12 cellular contexts compared by ENCODE assay signal in the genomic region with DNA sequence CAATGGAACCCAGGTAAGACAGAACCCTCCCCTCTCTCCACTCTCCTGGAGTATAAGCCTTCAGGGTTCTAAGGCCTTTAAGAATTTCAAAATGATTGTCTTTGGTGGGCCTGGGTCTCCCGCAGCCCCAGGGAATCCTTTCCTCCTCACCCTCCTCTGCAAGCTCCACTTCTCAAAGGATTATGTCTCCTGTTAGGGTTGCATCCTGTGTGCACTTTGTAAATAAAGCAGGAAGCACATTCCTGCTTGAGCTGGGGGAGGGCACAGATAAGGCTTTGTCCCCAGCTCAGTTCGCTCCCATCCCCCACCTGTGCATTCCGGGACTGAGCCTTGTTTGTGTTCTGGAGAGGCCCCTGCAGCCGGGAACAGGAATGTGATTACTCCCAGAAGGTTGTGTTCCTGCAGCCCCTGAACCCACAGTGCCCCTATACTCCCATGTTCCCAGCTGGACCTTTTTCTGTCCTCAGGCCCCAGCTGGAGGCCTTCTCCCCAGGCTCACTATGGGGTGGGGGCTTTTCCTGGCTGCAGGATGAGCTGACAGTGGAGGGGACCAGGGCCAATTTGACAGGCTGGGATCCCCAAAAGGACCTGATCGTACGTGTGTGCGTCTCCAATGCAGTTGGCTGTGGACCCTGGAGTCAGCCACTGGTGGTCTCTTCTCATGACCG. TPM values are rescaled to one million over a fixed set of nuclear protein-coding genes. Genes with fewer than 3 reads are reported as not detected.
DNase-seq lines count a peak whose midpoint lies in the region; ATAC-seq and TF ChIP-seq lines count a peak whose summit lies in the region.
"Had no signal": no experiment of that assay in that cellular context is flagged by ENCODE, and none has a peak within 500 bp of the region (broad histone marks: within the 10 kb centered on the region; RNA-seq: fewer than 3 reads in every experiment).

No MANE protein-coding gene starts in this region.

- no peaks in the 10 kb centered on the region for H3K27me3 Mint-ChIP-seq in Calu3 (ENCODE audit: unreplicated experiment)

- BruUV-seq in Calu3 (replicated peaks; lab: Mats Ljungman, UMichigan) = no TSS peak

- H3K27ac ChIP-seq in SK-N-MC = peak overlapping the region; percentile 15; the same call in 1 of the 2 replicates
- H3K27ac ChIP-seq in ascending aorta = no peak overlapping the region

- TF ChIP-seq CTCF in Calu3 (IDR thresholded peaks at IDR 0.05; ENCODE audit: unreplicated experiment) (no peak), ascending aorta (IDR thresholded peaks at IDR 0.05) (no peak)

- no peaks in the 10 kb centered on the region for H3K4me1 ChIP-seq in ascending aorta

- H3K9ac ChIP-seq in SK-N-MC (ENCODE audit: insufficient read length) = no peak overlapping the region

- intact Hi-C loops in Calu3 (cut with micrococcal nuclease; ENCODE audit: unreplicated experiment) = no loop called here
- intact Hi-C loops in left ventricle myocardium superior (cut with micrococcal nuclease) = no loop called here
- intact Hi-C loops in ascending aorta (cut with DNase I) = no loop called here

- H3K9me3 ChIP-seq in SK-N-MC (ENCODE audit: low read depth, low read length) (no peaks in the 10 kb centered on the region), ascending aorta (no peaks in the 10 kb centered on the region)
- H3K9me3 ChIP-seq: gastroesophageal sphincter had no signal

- H3K9me3 Mint-ChIP-seq in Calu3 (ENCODE audit: low read depth, unreplicated experiment) = no peaks in the 10 kb centered on the region
- H3K9me3 Mint-ChIP-seq: activated naive CD8-positive, alpha-beta T cell treated with anti-CD3 and anti-CD28 coated beads, Interleukin-2, amount 50 U/mL, for 24 hours had no signal

- ATAC-seq in left ventricle myocardium superior (peak; percentile 52), GM18511 (IDR thresholded peaks at IDR 0.05; ENCODE audit: unreplicated experiment) (no peak)
- ATAC-seq: activated naive CD8-positive, alpha-beta T cell treated with anti-CD3 and anti-CD28 coated beads, Interleukin-2, amount 50 U/mL, for 24 hours; gastroesophageal sphincter had no signal

- no peaks in the 10 kb centered on the region for H3K27me3 ChIP-seq in ascending aorta
- H3K27me3 ChIP-seq: gastroesophageal sphincter had no signal

- H3K4me3 ChIP-seq in SK-N-MC (0 out of 2 replicates have a peak overlapping the region, but pooled peaks have one; percentile 5), ascending aorta (no peak overlapping the region)
- H3K4me3 ChIP-seq: gastroesophageal sphincter had no signal

- H3K36me3 Mint-ChIP-seq in Calu3 (ENCODE audit: insufficient read depth, unreplicated experiment) = no peaks in the 10 kb centered on the region

- peak; percentile 6 for DNase-seq in Calu3
- no peak for DNase-seq in SK-N-MC (ENCODE audit: low read depth, low spot score)
- DNase-seq in left ventricle myocardium superior = no peak
- peak in 43 of 56 donors; percentile 3 to 76 (median 41) for DNase-seq in nucleus accumbens (lab: John Stamatoyannopoulos, UW)
- DNase-seq in LoVo (ENCODE audit: low spot score) = no peak
- no peak for DNase-seq in ascending aorta (ENCODE audit: low spot score in 2 of 2)
- DNase-seq in NCI-H510A (lab: John Stamatoyannopoulos, UW) = no peak
- DNase-seq: activated CD4-positive, alpha-beta T cell treated with anti-CD3 and anti-CD28 coated beads for 48 hours; activated naive CD8-positive, alpha-beta T cell treated with anti-CD3 and anti-CD28 coated beads, Interleukin-2, amount 50 U/mL, for 24 hours; RPMI8226 had no signal

- H3K27ac Mint-ChIP-seq in Calu3 (ENCODE audit: unreplicated experiment) = no peak overlapping the region
- H3K27ac Mint-ChIP-seq: activated naive CD8-positive, alpha-beta T cell treated with anti-CD3 and anti-CD28 coated beads, Interleukin-2, amount 50 U/mL, for 24 hours had no signal

- no peaks in the 10 kb centered on the region for H3K4me1 Mint-ChIP-seq in Calu3 (ENCODE audit: low read depth, unreplicated experiment)
- H3K4me1 Mint-ChIP-seq: activated naive CD8-positive, alpha-beta T cell treated with anti-CD3 and anti-CD28 coated beads, Interleukin-2, amount 50 U/mL, for 24 hours had no signal

- H3K4me3 Mint-ChIP-seq in Calu3 (ENCODE audit: low read depth, unreplicated experiment) = no peak overlapping the region
- H3K4me3 Mint-ChIP-seq: activated naive CD8-positive, alpha-beta T cell treated with anti-CD3 and anti-CD28 coated beads, Interleukin-2, amount 50 U/mL, for 24 hours had no signal

- CTCF ChIA-PET in Calu3 (lab: Charles Lee) = no interaction called here

- H3K36me3 ChIP-seq in SK-N-MC (ENCODE audit: insufficient read depth, low read length) (no peaks in the 10 kb centered on the region; the same call in 1 of the 2 replicates), ascending aorta (no peaks in the 10 kb centered on the region)

RNA-seq across cellular contexts. Expression of a gene that starts 9.5 kb away (rescaled TPM):
- 5.5 and 8.1 TPM in 2 replicates for total RNA-seq in Calu3 (2022)
- 5.0 TPM for total RNA-seq in left ventricle myocardium superior
- 7.0 TPM for total RNA-seq in ascending aorta

RNA-seq across cellular contexts. Expression of a gene that starts 24.4 kb away (rescaled TPM):
- total RNA-seq in Calu3 (2022) (33.3 and 35.4 TPM in 2 replicates), left ventricle myocardium superior (25.4 TPM), ascending aorta (59.4 TPM)

RNA-seq across cellular contexts. Expression of a gene that starts 54.9 kb away (rescaled TPM):
- total RNA-seq in Calu3 (2022) = 0.24 and 0.32 TPM in 2 replicates
- 1.5 TPM for total RNA-seq in left ventricle myocardium superior
- total RNA-seq in ascending aorta = not detected

Comparison
In these comparisons a context has a peak if more than half of its experiments do, and no peak if none do; other contexts are left out.
1. DNase-seq: peak in Calu3 (single experiment) and nucleus accumbens (43 of 56); none in SK-N-MC (single experiment), left ventricle myocardium superior (single experiment), LoVo (single experiment), ascending aorta (0 of 2) and NCI-H510A (single experiment).